ENCODE assay signal across 15 cellular contexts in the genomic region with DNA sequence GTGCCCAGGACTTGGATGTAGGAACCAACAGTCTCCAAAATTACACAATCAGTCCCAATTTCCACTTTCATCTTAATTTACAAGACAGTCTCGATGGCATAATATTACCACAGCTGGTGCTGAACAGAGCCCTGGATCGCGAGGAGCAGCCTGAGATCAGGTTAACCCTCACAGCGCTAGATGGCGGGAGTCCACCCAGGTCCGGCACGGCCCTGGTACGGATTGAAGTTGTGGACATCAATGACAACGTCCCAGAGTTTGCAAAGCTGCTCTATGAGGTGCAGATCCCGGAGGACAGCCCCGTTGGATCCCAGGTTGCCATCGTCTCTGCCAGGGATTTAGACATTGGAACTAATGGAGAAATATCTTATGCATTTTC. TPM values are rescaled to one million over a fixed set of nuclear protein-coding genes. Genes with fewer than 3 reads are reported as not detected.
DNase-seq lines count a peak whose midpoint lies in the region; ATAC-seq and TF ChIP-seq lines count a peak whose summit lies in the region.
"Had no signal": no experiment of that assay in that cellular context is flagged by ENCODE, and none has a peak within 500 bp of the region (broad histone marks: within the 10 kb centered on the region; RNA-seq: fewer than 3 reads in every experiment).

No MANE protein-coding gene starts in this region.

- no peaks in the 10 kb centered on the region for H3K36me3 Mint-ChIP-seq in activated T-helper 17 cell treated with anti-CD3 and anti-CD28 coated beads, Interleukin-2, amount 50 U/mL, for 72 hours (ENCODE audit: low read depth)

- H3K4me2 ChIP-seq in skeletal muscle satellite cell (ENCODE audit: low read length) = peak overlapping the region; percentile 73

- H3K36me3 ChIP-seq in HEK293 (ENCODE audit: control insufficient read depth in 2 of 2, insufficient read depth in 1 of 2, low read length in 2 of 2) (no peaks in the 10 kb centered on the region), iPS-15b (ENCODE audit: control insufficient read depth, insufficient read depth, low read length) (no peaks in the 10 kb centered on the region), skeletal muscle satellite cell (ENCODE audit: insufficient read depth, low read length) (no peaks in the 10 kb centered on the region)
- H3K36me3 ChIP-seq: adrenal gland, Peyer's patch had no signal

- no peak for ATAC-seq in activated T-helper 17 cell treated with anti-CD3 and anti-CD28 coated beads, Interleukin-2, amount 50 U/mL, for 72 hours (replicated peaks)

- 0 out of 2 replicates have a peak, but pooled peaks cover 2% of the 10 kb centered on the region for H3K9me3 ChIP-seq in HEK293 (ENCODE audit: control insufficient read depth, insufficient read depth, low read depth, low read length)
- H3K9me3 ChIP-seq in iPS-15b (ENCODE audit: control insufficient read depth, insufficient read depth, low read length) = no peaks in the 10 kb centered on the region
- H3K9me3 ChIP-seq in skeletal muscle satellite cell (replicated peaks; ENCODE audit: low read length) = no peaks in the 10 kb centered on the region

- H3K27ac Mint-ChIP-seq in activated T-helper 17 cell treated with anti-CD3 and anti-CD28 coated beads, Interleukin-2, amount 50 U/mL, for 72 hours = no peak overlapping the region

- peak overlapping the region; percentile 49 for H3K4me3 Mint-ChIP-seq in activated T-helper 17 cell treated with anti-CD3 and anti-CD28 coated beads, Interleukin-2, amount 50 U/mL, for 72 hours

- H3K9ac ChIP-seq in iPS-15b (ENCODE audit: low read depth, low read length) (peak overlapping the region; percentile 86), skeletal muscle satellite cell (ENCODE audit: low read depth, low read length) (peak overlapping the region; percentile 80)

- H3K9me3 Mint-ChIP-seq in activated T-helper 17 cell treated with anti-CD3 and anti-CD28 coated beads, Interleukin-2, amount 50 U/mL, for 72 hours = peaks cover 10% of the 10 kb centered on the region

- no peak overlapping the region for H3K27ac ChIP-seq in HEK293 (ENCODE audit: extremely low read depth, low read depth, low read length)
- H3K27ac ChIP-seq: adrenal gland, Peyer's patch had no signal

- TF ChIP-seq CTCF in HEK293 (tag by site-specific recombination; IDR thresholded peaks at IDR 0.05) = no peak

- peaks cover 1% of the 10 kb centered on the region for H3K4me1 Mint-ChIP-seq in activated T-helper 17 cell treated with anti-CD3 and anti-CD28 coated beads, Interleukin-2, amount 50 U/mL, for 72 hours

- H3K4me1 ChIP-seq in HEK293 (ENCODE audit: control insufficient read depth, insufficient read depth, low read length) = no peaks in the 10 kb centered on the region
- no peaks in the 10 kb centered on the region for H3K4me1 ChIP-seq in iPS-15b (ENCODE audit: control insufficient read depth, insufficient read depth, low read length)
- H3K4me1 ChIP-seq in skeletal muscle satellite cell (ENCODE audit: control insufficient read depth, insufficient read depth, low read length) = no peaks in the 10 kb centered on the region
- H3K4me1 ChIP-seq: adrenal gland, Peyer's patch had no signal

- peak overlapping the region; percentile 55 for H3K4me3 ChIP-seq in HEK293 (ENCODE audit: low read depth, low read length)
- H3K4me3 ChIP-seq in iPS-15b (ENCODE audit: low read depth, low read length) = peak overlapping the region; percentile 80
- peak overlapping the region; percentile 72 for H3K4me3 ChIP-seq in skeletal muscle satellite cell (ENCODE audit: low read length)
- H3K4me3 ChIP-seq: adrenal gland had no signal

- POLR2A ChIA-PET in HEK293 (lab: Yijun Ruan, JAX) = interaction anchor here (0.6 kb wide), 1 partner anchor 40 kb away, joined by 3 read pairs; no protein-coding TSS in a partner anchor

- H3K27me3 Mint-ChIP-seq in activated T-helper 17 cell treated with anti-CD3 and anti-CD28 coated beads, Interleukin-2, amount 50 U/mL, for 72 hours = peaks cover 22% of the 10 kb centered on the region

- no peak for DNase-seq in NCI-H1436 treated with DMSO at 0.1 percent for 48 hours (lab: John Stamatoyannopoulos, UW)
- DNase-seq in GOT3 (lab: John Stamatoyannopoulos, UW) = no peak
- no peak for DNase-seq in NCI-H1092 (lab: John Stamatoyannopoulos, UW)
- no peak for DNase-seq in stimulated activated CD4-positive, alpha-beta T cell treated with anti-CD3 and anti-CD28 coated beads, Interleukin-12 subunit alpha, Interleukin-12 subunit beta, amount 100 ng/mL, for 4 hours
- DNase-seq: adrenal gland; Calu3; effector CD4-positive, alpha-beta T cell; head of caudate nucleus; KG1; NCI-H2029 treated with DMSO at 0.1 percent for 48 hours; Peyer's patch had no signal

- H3K27me3 ChIP-seq in iPS-15b (ENCODE audit: control insufficient read depth, insufficient read depth, low read length) = no peaks in the 10 kb centered on the region
- no peaks in the 10 kb centered on the region for H3K27me3 ChIP-seq in skeletal muscle satellite cell (ENCODE audit: control insufficient read depth, insufficient read depth, low read length)
- H3K27me3 ChIP-seq: adrenal gland, Peyer's patch had no signal

- CTCF ChIA-PET in HEK293 (lab: Yijun Ruan, JAX) = interaction anchor here (0.7 to 2.5 kb wide), 7 partner anchors 11 to 469 kb away, joined by 3 to 13 read pairs (median 5); partner anchors contain the start of genes PCDHB5 and PCDHB9

TF ChIP-seq in HEK293, 187 proteins besides CTCF, POLR2A, EP300 and RAD21 (continues in another document):
- TF ChIP-seq ZNF394 (tag by site-specific recombination; IDR thresholded peaks at IDR 0.05; ENCODE audit: borderline replicate concordance) (no peak), ZNF280C (tag by site-specific recombination; IDR thresholded peaks at IDR 0.05) (no peak), ZNF560 (tag by site-specific recombination; IDR thresholded peaks at IDR 0.05; ENCODE audit: borderline replicate concordance) (no peak), PRDM10 (tag by site-specific recombination; IDR thresholded peaks at IDR 0.05) (no peak), ZNF24 (tag by site-specific recombination; IDR thresholded peaks at IDR 0.05) (no peak)

RNA-seq across cellular contexts. Expression of gene PCDHB2, which starts 0.8 kb away (rescaled TPM):
- under 1 TPM; 0.06 to 0.24 TPM for total RNA-seq in activated T-helper 17 cell treated with anti-CD3 and anti-CD28 coated beads, Interleukin-2, amount 50 U/mL, for 72 hours
- total RNA-seq in skeletal muscle satellite cell (2012; rRNA removed) = 0.87 and 1.0 TPM in 2 replicates
- total RNA-seq: Calu3 had no signal

RNA-seq across cellular contexts. Expression of gene PCDHB3, which starts 5.0 kb away (rescaled TPM):
- under 1 TPM in 1 of 2 donors, not detected in 1; 0.08 TPM for total RNA-seq in activated T-helper 17 cell treated with anti-CD3 and anti-CD28 coated beads, Interleukin-2, amount 50 U/mL, for 72 hours
- total RNA-seq in skeletal muscle satellite cell (2012; rRNA removed) = 0.22 and 0.25 TPM in 2 replicates

RNA-seq across cellular contexts. Expression of gene PCDHB4, which starts 26.4 kb away (rescaled TPM):
- not detected for total RNA-seq in activated T-helper 17 cell treated with anti-CD3 and anti-CD28 coated beads, Interleukin-2, amount 50 U/mL, for 72 hours
- under 0.01 and 0.25 TPM in 2 replicates for total RNA-seq in skeletal muscle satellite cell (2012; rRNA removed)
- total RNA-seq: Calu3 had no signal

RNA-seq across cellular contexts. Expression of gene PCDHB5, which starts 39.8 kb away (rescaled TPM):
- total RNA-seq in activated T-helper 17 cell treated with anti-CD3 and anti-CD28 coated beads, Interleukin-2, amount 50 U/mL, for 72 hours = not detected
- 0.25 and 0.44 TPM in 2 replicates for total RNA-seq in skeletal muscle satellite cell (2012; rRNA removed)
- total RNA-seq: Calu3 had no signal

RNA-seq across cellular contexts. Expression of gene PCDHB1, which starts 44.1 kb away (rescaled TPM):
- not detected for total RNA-seq in activated T-helper 17 cell treated with anti-CD3 and anti-CD28 coated beads, Interleukin-2, amount 50 U/mL, for 72 hours
- not detected in 2 replicates for total RNA-seq in skeletal muscle satellite cell (2012; rRNA removed)
- total RNA-seq: Calu3, Peyer's patch had no signal
